Comparison of ENCODE assay signal across 10 cellular contexts in genomic region chr2:47069628-47070154, GRCh38.
DNase-seq lines count a peak whose midpoint lies in the region; ATAC-seq and TF ChIP-seq lines count a peak whose summit lies in the region.
"Had no signal": no experiment of that assay in that cellular context is flagged by ENCODE, and none has a peak within 500 bp of the region (broad histone marks: within the 10 kb centered on the region; RNA-seq: fewer than 3 reads in every experiment).

No MANE protein-coding gene starts in this region.

- no peaks in the 10 kb centered on the region for H3K27me3 ChIP-seq in Caco-2 (replicated peaks; ENCODE audit: control insufficient read depth, insufficient read depth, low read length)
- no peaks in the 10 kb centered on the region for H3K27me3 ChIP-seq in SJCRH30
- no peaks in the 10 kb centered on the region for H3K27me3 ChIP-seq in gastroesophageal sphincter
- no peaks in the 10 kb centered on the region for H3K27me3 ChIP-seq in trophoblast cell (ENCODE audit: insufficient read depth, low read length)

- H3K18ac ChIP-seq in trophoblast cell (ENCODE audit: low read length) = peak overlapping the region; percentile 91

- ATAC-seq in gastroesophageal sphincter = peak; percentile 58
- no peak for ATAC-seq in HG03139 (IDR thresholded peaks at IDR 0.05; ENCODE audit: unreplicated experiment)

- H4K12ac ChIP-seq in trophoblast cell (ENCODE audit: low read depth, low read length) = peak overlapping the region; percentile 62

- WGBS in gastroesophageal sphincter (ENCODE audit: low coverage in 1 of 2), 2 donors = 13% methylated on average over 3 of the region's 6 CpGs; no CpG with 5 or more reads in 1 of the 2 donors
- WGBS in trophoblast cell (ENCODE audit: extremely low coverage, insufficient coverage, insufficient read length) = no CpG with 5 or more reads among the region's 6 CpGs

- peak overlapping the region; percentile 79 for H2BK5ac ChIP-seq in trophoblast cell (ENCODE audit: low read depth, low read length, poor library complexity)

- H3K27ac Mint-ChIP-seq in Caco-2 (ENCODE audit: unreplicated experiment) = peak overlapping the region; percentile 91

- no peak for TF ChIP-seq POLR2A in gastroesophageal sphincter (IDR thresholded peaks at IDR 0.05)

- H3K36me3 Mint-ChIP-seq in Caco-2 (ENCODE audit: insufficient read depth, unreplicated experiment) = peaks cover 52% of the 10 kb centered on the region

- peak; percentile 94 to 96 for DNase-seq in Caco-2
- DNase-seq in SJCRH30 = peak; percentile 87 to 90
- DNase-seq in trophoblast cell = peak; percentile 95
- DNase-seq in OCI-M2 (lab: John Stamatoyannopoulos, UW; ENCODE audit: unreplicated experiment) = no peak
- DNase-seq in germinal center (ENCODE audit: low spot score) = no peak
- DNase-seq in NOMO-1 treated with dmso at 0.1 percent for 144 hours (lab: John Stamatoyannopoulos, UW; ENCODE audit: unreplicated experiment) = no peak
- DNase-seq: WERI-Rb-1 had no signal

- intact Hi-C loops in Caco-2 (cut with micrococcal nuclease; ENCODE audit: unreplicated experiment) = loop anchor here (1.0 kb wide), 1 partner anchor 10 kb away; no protein-coding TSS in a partner anchor

- H2AK5ac ChIP-seq in trophoblast cell (ENCODE audit: low read length) = peak overlapping the region; percentile 96

- TF ChIP-seq CTCF in Caco-2 (IDR thresholded peaks at IDR 0.05; ENCODE audit: insufficient read depth in 1 of 2, low read depth in 1 of 2, low read length in 1 of 2, severe bottlenecking in 1 of 2, unreplicated experiment in 1 of 2) (no peak), gastroesophageal sphincter (IDR thresholded peaks at IDR 0.05) (no peak)

- H3K9me3 ChIP-seq in Caco-2 (no peaks in the 10 kb centered on the region), SJCRH30 (replicated peaks) (no peaks in the 10 kb centered on the region), gastroesophageal sphincter (no peaks in the 10 kb centered on the region), trophoblast cell (ENCODE audit: insufficient read depth, low read depth, low read length) (no peaks in the 10 kb centered on the region)

- no peak for TF ChIP-seq EP300 in gastroesophageal sphincter (IDR thresholded peaks at IDR 0.05)

- H3K4me1 Mint-ChIP-seq in Caco-2 (ENCODE audit: low read depth, unreplicated experiment) = peaks cover 59% of the 10 kb centered on the region

- H2AFZ ChIP-seq in trophoblast cell (ENCODE audit: insufficient read depth, low read length, poor library complexity) = peak overlapping the region; percentile 56

- peaks cover 12% of the 10 kb centered on the region for H3K79me2 ChIP-seq in trophoblast cell (ENCODE audit: control insufficient read depth, insufficient read depth, low read length, poor library complexity)

- H3K4me3 ChIP-seq in Caco-2 (ENCODE audit: low read depth, low read length) (no peak overlapping the region), SJCRH30 (no peak overlapping the region), gastroesophageal sphincter (no peak overlapping the region), trophoblast cell (ENCODE audit: low read depth, low read length) (no peak overlapping the region)

- H3K27me3 Mint-ChIP-seq in Caco-2 (ENCODE audit: insufficient read depth, unreplicated experiment) = no peaks in the 10 kb centered on the region

- H3K9ac ChIP-seq in trophoblast cell (ENCODE audit: low read length) = no peak overlapping the region

- H3K4me2 ChIP-seq in trophoblast cell (ENCODE audit: low read length) = no peak overlapping the region

- no peaks in the 10 kb centered on the region for H3K9me3 Mint-ChIP-seq in Caco-2 (ENCODE audit: unreplicated experiment)
- H3K9me3 Mint-ChIP-seq: neural crest cell had no signal

- peak overlapping the region; percentile 89 for H2BK120ac ChIP-seq in trophoblast cell (ENCODE audit: insufficient read depth, low read length, poor library complexity)

- H3K27ac ChIP-seq in SJCRH30 = peak overlapping the region; percentile 91
- H3K27ac ChIP-seq in gastroesophageal sphincter = peak overlapping the region; percentile 83 to 94 (median 88)
- H3K27ac ChIP-seq in trophoblast cell (ENCODE audit: low read depth, low read length) = peak overlapping the region; percentile 89
- H3K27ac ChIP-seq: WERI-Rb-1 had no signal

- peak overlapping the region; percentile 94 for H4K91ac ChIP-seq in trophoblast cell (ENCODE audit: low read depth, low read length)

- H3K36me3 ChIP-seq in Caco-2 (ENCODE audit: control insufficient read depth, insufficient read depth, low read length) (peaks cover 1% of the 10 kb centered on the region; the same call in 1 of the 2 replicates), SJCRH30 (no peaks in the 10 kb centered on the region), gastroesophageal sphincter (peaks cover 0 to 15% of the 10 kb centered on the region in 2 donors), trophoblast cell (ENCODE audit: control insufficient read depth in 1 of 2, insufficient read depth in 2 of 2, low read length in 2 of 2) (peaks cover 22 to 39% of the 10 kb centered on the region in 2 experiments)
- H3K36me3 ChIP-seq: WERI-Rb-1 had no signal

- H3K4me3 Mint-ChIP-seq in Caco-2 (ENCODE audit: unreplicated experiment) = no peak overlapping the region
- H3K4me3 Mint-ChIP-seq: neural crest cell had no signal

- peak overlapping the region; percentile 55 for H4K8ac ChIP-seq in trophoblast cell (ENCODE audit: low read depth, low read length)

- CTCF ChIA-PET in Caco-2 (lab: Charles Lee) = interaction anchor here (0.7 to 1.8 kb wide), 5 partner anchors 10 to 623 kb away, joined by 3 to 9 read pairs (median 7); no protein-coding TSS in a partner anchor

- H3K79me1 ChIP-seq in trophoblast cell (ENCODE audit: low read length) = peaks cover 55% of the 10 kb centered on the region

- peak overlapping the region; percentile 96 for H2BK12ac ChIP-seq in trophoblast cell (ENCODE audit: low read length)

- peaks cover 55% of the 10 kb centered on the region for H3K4me1 ChIP-seq in Caco-2
- H3K4me1 ChIP-seq in SJCRH30 = peaks cover 47% of the 10 kb centered on the region
- H3K4me1 ChIP-seq in gastroesophageal sphincter = peaks cover 22 to 94% (median 71%) of the 10 kb centered on the region in 3 donors
- peaks cover 52 to 55% of the 10 kb centered on the region in 2 experiments for H3K4me1 ChIP-seq in trophoblast cell (ENCODE audit: control insufficient read depth in 1 of 2, insufficient read depth in 2 of 2, low read length in 2 of 2)

- H3K23ac ChIP-seq in trophoblast cell (ENCODE audit: low read length) = no peak overlapping the region

- peak overlapping the region; percentile 82 for H3K4ac ChIP-seq in trophoblast cell (ENCODE audit: low read depth, low read length)

- POLR2A ChIA-PET in Caco-2 (lab: Charles Lee) = interaction anchor here (0.9 to 1.5 kb wide), 3 partner anchors 10 to 34 kb away, joined by 3 to 6 read pairs (median 6); no protein-coding TSS in a partner anchor

- no TSS peak for BruUV-seq in Caco-2 (replicated peaks; lab: Mats Ljungman, UMichigan)

- peak overlapping the region; percentile 94 for H3K14ac ChIP-seq in trophoblast cell (ENCODE audit: low read length)

Comparison
In these comparisons a context has a peak if more than half of its experiments do, and no peak if none do; other contexts are left out.
1. DNase-seq: peak in Caco-2 (2 of 2), SJCRH30 (2 of 2) and trophoblast cell (2 of 2); none in OCI-M2 (single experiment), germinal center (single experiment) and NOMO-1 treated with dmso at 0.1 percent for 144 hours (single experiment).
2. Peak in every context shown above with its lines, with median percentiles within 50 percentile points of each other: H3K27ac ChIP-seq.